18 cellular contexts compared by ENCODE assay signal in genomic region chr7:19011212-19011611, GRCh38.
"Had no signal": no experiment of that assay in that cellular context is flagged by ENCODE, and none has a peak within 500 bp of the region (broad histone marks: within the 10 kb centered on the region; RNA-seq: fewer than 3 reads in every experiment).

No MANE protein-coding gene starts in this region.

- H3K4me3 Mint-ChIP-seq: activated naive CD8-positive, alpha-beta T cell treated with anti-CD3 and anti-CD28 coated beads, Interleukin-2, amount 50 U/mL, for 24 hours; activated T-helper 17 cell treated with anti-CD3 and anti-CD28 coated beads, Interleukin-2, amount 50 U/mL, for 72 hours; neural progenitor cell; stimulated activated effector memory CD8-positive, alpha-beta T cell treated with anti-CD3 and anti-CD28 coated beads, Interleukin-12 subunit alpha, Interleukin-12 subunit beta, amount 100 ng/mL, for 72 hours had no signal

- H3K27ac Mint-ChIP-seq: activated naive CD8-positive, alpha-beta T cell treated with anti-CD3 and anti-CD28 coated beads, Interleukin-2, amount 50 U/mL, for 24 hours; activated T-helper 17 cell treated with anti-CD3 and anti-CD28 coated beads, Interleukin-2, amount 50 U/mL, for 72 hours; neural progenitor cell; stimulated activated effector memory CD8-positive, alpha-beta T cell treated with anti-CD3 and anti-CD28 coated beads, Interleukin-12 subunit alpha, Interleukin-12 subunit beta, amount 100 ng/mL, for 72 hours had no signal

- H3K27me3 ChIP-seq: colonic mucosa, neural progenitor cell, pancreas, sigmoid colon had no signal

- H3K9me3 ChIP-seq: colonic mucosa, lower lobe of right lung, pancreas, sigmoid colon had no signal

- H3K4me2 ChIP-seq: neural progenitor cell had no signal

- H3K27ac ChIP-seq: colonic mucosa, lower lobe of right lung, neural progenitor cell, pancreas, sigmoid colon had no signal

- H3K4me1 ChIP-seq: colonic mucosa, lower lobe of right lung, neural progenitor cell, pancreas, sigmoid colon had no signal

- ATAC-seq: activated naive CD8-positive, alpha-beta T cell treated with anti-CD3 and anti-CD28 coated beads, Interleukin-2, amount 50 U/mL, for 24 hours; activated T-helper 17 cell treated with anti-CD3 and anti-CD28 coated beads, Interleukin-2, amount 50 U/mL, for 72 hours; esophagus mucosa; lower lobe of right lung; stimulated activated effector memory CD8-positive, alpha-beta T cell treated with anti-CD3 and anti-CD28 coated beads, Interleukin-12 subunit alpha, Interleukin-12 subunit beta, amount 100 ng/mL, for 72 hours had no signal

- DNase-seq: activated CD4-positive, alpha-beta T cell treated with anti-CD3 and anti-CD28 coated beads for 1 hour; activated CD4-positive, alpha-beta T cell treated with anti-CD3 and anti-CD28 coated beads, Interleukin-2, amount 50 U/mL, for 48 hours; activated naive CD4-positive, alpha-beta T cell treated with Interleukin-2 at 50 U/mL for 16 hours; activated naive CD8-positive, alpha-beta T cell treated with anti-CD3 and anti-CD28 coated beads, Interleukin-2, amount 50 U/mL, for 24 hours; caudate nucleus; colonic mucosa; glutamatergic neuron; lower lobe of right lung; midbrain; pancreas; sigmoid colon; stimulated activated CD4-positive, alpha-beta T cell treated with anti-CD3 and anti-CD28 coated beads, Interleukin-2, amount 100 ng/mL, for 24 hours; T-helper 1 cell; T1000 had no signal

- H3K36me3 Mint-ChIP-seq: neural progenitor cell; stimulated activated effector memory CD8-positive, alpha-beta T cell treated with anti-CD3 and anti-CD28 coated beads, Interleukin-12 subunit alpha, Interleukin-12 subunit beta, amount 100 ng/mL, for 72 hours had no signal

- H3K4me3 ChIP-seq: colonic mucosa, lower lobe of right lung, neural progenitor cell, pancreas, sigmoid colon had no signal

- H3K9me3 Mint-ChIP-seq: activated naive CD8-positive, alpha-beta T cell treated with anti-CD3 and anti-CD28 coated beads, Interleukin-2, amount 50 U/mL, for 24 hours had no signal

- H3K36me3 ChIP-seq: colonic mucosa, lower lobe of right lung, neural progenitor cell, pancreas, sigmoid colon had no signal

- H3K9ac ChIP-seq: neural progenitor cell had no signal

- H3K27me3 Mint-ChIP-seq: activated naive CD8-positive, alpha-beta T cell treated with anti-CD3 and anti-CD28 coated beads, Interleukin-2, amount 50 U/mL, for 24 hours; activated T-helper 17 cell treated with anti-CD3 and anti-CD28 coated beads, Interleukin-2, amount 50 U/mL, for 72 hours had no signal

- H3K4me1 Mint-ChIP-seq: activated naive CD8-positive, alpha-beta T cell treated with anti-CD3 and anti-CD28 coated beads, Interleukin-2, amount 50 U/mL, for 24 hours; activated T-helper 17 cell treated with anti-CD3 and anti-CD28 coated beads, Interleukin-2, amount 50 U/mL, for 72 hours; neural progenitor cell; stimulated activated effector memory CD8-positive, alpha-beta T cell treated with anti-CD3 and anti-CD28 coated beads, Interleukin-12 subunit alpha, Interleukin-12 subunit beta, amount 100 ng/mL, for 72 hours had no signal

- H2AFZ ChIP-seq: neural progenitor cell had no signal

- FAIRE-seq: pancreas had no signal
